Comparison of ENCODE assay signal across 1 cellular context in genomic region chr1:64172458-64172983, GRCh38.
TF ChIP-seq lines count a peak whose summit lies in the region.

No MANE protein-coding gene starts in this region.

TF ChIP-seq in GM12878, 131 proteins besides CTCF, POLR2A, EP300 and RAD21 (continued from another document and continues in another):
- TF ChIP-seq ZNF687 (IDR thresholded peaks at IDR 0.05) (0 out of 2 replicates have a peak, but pooled peaks have one; percentile 17), CHD1 (IDR thresholded peaks at IDR 0.05; ENCODE audit: low read depth, low read length) (no peak), MYB (IDR thresholded peaks at IDR 0.05; ENCODE audit: borderline replicate concordance, low read depth, low read length) (no peak), HCFC1 (IDR thresholded peaks at IDR 0.05; ENCODE audit: low read length) (no peak), ZNF384 (IDR thresholded peaks at IDR 0.05; ENCODE audit: borderline replicate concordance, low read depth, low read length) (no peak), FOXK2 (IDR thresholded peaks at IDR 0.05) (no peak), MAX (IDR thresholded peaks at IDR 0.05; ENCODE audit: low read depth, low read length) (no peak), SMARCA5 (IDR thresholded peaks at IDR 0.05) (no peak), HDGF (IDR thresholded peaks at IDR 0.05) (no peak), CBX3 (IDR thresholded peaks at IDR 0.05; ENCODE audit: borderline replicate concordance, low read depth) (no peak), SPI1 (IDR thresholded peaks at IDR 0.05; ENCODE audit: borderline replicate concordance, insufficient read depth, low read depth, low read length) (no peak), ZBTB40 (IDR thresholded peaks at IDR 0.05; ENCODE audit: borderline replicate concordance) (peak; percentile 83), RB1 (IDR thresholded peaks at IDR 0.05; ENCODE audit: borderline replicate concordance) (no peak), YY1 (IDR thresholded peaks at IDR 0.05; ENCODE audit: low read depth, low read length) (peak; percentile 67; the same call in 1 of the 2 replicates), PAX8 (IDR thresholded peaks at IDR 0.05) (no peak), ZNF622 (IDR thresholded peaks at IDR 0.05) (no peak), IRF3 (IDR thresholded peaks at IDR 0.05) (no peak), NR2C2 (IDR thresholded peaks at IDR 0.05; ENCODE audit: borderline replicate concordance, control insufficient read depth, insufficient read length, low read depth) (no peak), MEF2A (IDR thresholded peaks at IDR 0.05; ENCODE audit: insufficient read depth, low read depth, low read length) (no peak), POLR2AphosphoS2 (IDR thresholded peaks at IDR 0.05; ENCODE audit: low read depth, low read length) (no peak), EGR1 (IDR thresholded peaks at IDR 0.05; ENCODE audit: borderline replicate concordance in 1 of 2, low read depth in 2 of 2, low read length in 2 of 2) (no peak), SKIL (IDR thresholded peaks at IDR 0.05; ENCODE audit: low read depth, poor library complexity, severe bottlenecking) (no peak), YBX1 (IDR thresholded peaks at IDR 0.05) (no peak), HDAC6 (IDR thresholded peaks at IDR 0.05; ENCODE audit: unreplicated experiment) (no peak), ZNF217 (IDR thresholded peaks at IDR 0.05) (no peak), LARP7 (IDR thresholded peaks at IDR 0.05) (no peak), PRDM15 (CRISPR knock-in tag; IDR thresholded peaks at IDR 0.05) (no peak), BCL3 (IDR thresholded peaks at IDR 0.05; ENCODE audit: borderline replicate concordance, insufficient read depth, low read depth, low read length, poor library complexity, severe bottlenecking) (no peak), TAF1 (IDR thresholded peaks at IDR 0.05; ENCODE audit: borderline replicate concordance, low read depth, low read length) (no peak), E4F1 (IDR thresholded peaks at IDR 0.05; ENCODE audit: borderline replicate concordance, partially characterized antibody) (no peak), BACH1 (IDR thresholded peaks at IDR 0.05; ENCODE audit: borderline replicate concordance) (no peak), ZBED1 (IDR thresholded peaks at IDR 0.05; ENCODE audit: borderline replicate concordance) (no peak), ATF7 (IDR thresholded peaks at IDR 0.05; ENCODE audit: low read depth) (0 out of 2 replicates have a peak, but pooled peaks have one; percentile 37), TBL1XR1 (IDR thresholded peaks at IDR 0.05; ENCODE audit: low read depth, low read length) (no peak), NR2F1 (conservative IDR thresholded peaks at IDR 0.05) (no peak), CHD2 (IDR thresholded peaks at IDR 0.05; ENCODE audit: borderline replicate concordance, low read depth, low read length) (no peak), ZBTB33 (IDR thresholded peaks at IDR 0.05) (no peak), RFX5 (IDR thresholded peaks at IDR 0.05; ENCODE audit: low read depth, low read length) (no peak)
